ENCODE assay signal across 8 cellular contexts in genomic region chr2:113700186-113700841, GRCh38. TPM values are rescaled to one million over a fixed set of nuclear protein-coding genes. Genes with fewer than 3 reads are reported as not detected.
A peak's percentile ranks its signal among the peaks of the same experiment; 100 is the strongest.
DNase-seq lines count a peak whose midpoint lies in the region; ATAC-seq and TF ChIP-seq lines count a peak whose summit lies in the region.

No MANE protein-coding gene starts in this region.

- H3K27ac ChIP-seq in foreskin keratinocyte, result no peak overlapping the region

- peaks cover 8% of the 10 kb centered on the region for H3K9me3 Mint-ChIP-seq in chondrocyte (ENCODE audit: low read depth)

- H3K36me3 Mint-ChIP-seq in chondrocyte (ENCODE audit: low read depth), result peaks cover 9% of the 10 kb centered on the region

- H3K4me1 Mint-ChIP-seq in chondrocyte (ENCODE audit: low read depth), result no peaks in the 10 kb centered on the region

- H3K27ac Mint-ChIP-seq in chondrocyte (ENCODE audit: unreplicated experiment), result no peak overlapping the region

- TF ChIP-seq CTCF in chondrocyte (IDR thresholded peaks at IDR 0.05) (peak; percentile 29), foreskin keratinocyte (conservative IDR thresholded peaks at IDR 0.05) (no peak)

- H3K27me3 Mint-ChIP-seq in chondrocyte (ENCODE audit: low read depth), result no peaks in the 10 kb centered on the region

- ATAC-seq in GM21390 (IDR thresholded peaks at IDR 0.05; ENCODE audit: unreplicated experiment), result peak; percentile 87
- peak; percentile 78 for ATAC-seq in HG03521 (IDR thresholded peaks at IDR 0.05; ENCODE audit: unreplicated experiment)
- no peak for ATAC-seq in foreskin keratinocyte

- peaks cover 7% of the 10 kb centered on the region for H3K4me1 ChIP-seq in foreskin keratinocyte

- no peaks in the 10 kb centered on the region for H3K27me3 ChIP-seq in foreskin keratinocyte

- no peak overlapping the region for H3K4me3 Mint-ChIP-seq in chondrocyte (ENCODE audit: unreplicated experiment)

- DNase-seq in Daoy (ENCODE audit: low read depth), result peak; percentile 7
- DNase-seq in T-helper 1 cell, result peak in 4 of 5 donors; percentile 12 to 72 (median 22)
- DNase-seq in chondrocyte (ENCODE audit: low spot score), result no peak
- DNase-seq in stimulated activated CD4-positive, alpha-beta T cell treated with anti-CD3 and anti-CD28 coated beads, Interleukin-2, amount 100 ng/mL, for 24 hours, result peak; percentile 52 to 61
- no peak for DNase-seq in foreskin keratinocyte
- DNase-seq in DMS79 treated with DMSO at 0.1 percent for 48 hours (lab: John Stamatoyannopoulos, UW), result no peak

RNA-seq across cellular contexts. Expression of gene SLC35F5, which starts 56.1 kb away (rescaled TPM):
- total RNA-seq in Daoy (2014; rRNA removed; shearing (Covaris generic)), result 49.8 and 50.1 TPM in 2 replicates
- total RNA-seq in chondrocyte, result 139 to 144 TPM (median 142 TPM) in 3 replicates
- 41.5 and 50.5 TPM in 2 replicates for total RNA-seq in foreskin keratinocyte
- polyA plus RNA-seq in foreskin keratinocyte, result 17.6 and 19.1 TPM in 2 replicates

Comparison
In these comparisons a context has a peak if more than half of its experiments do, and no peak if none do; other contexts are left out.
1. DNase-seq: peak in Daoy (single experiment), T-helper 1 cell (4 of 5) and stimulated activated CD4-positive, alpha-beta T cell treated with anti-CD3 and anti-CD28 coated beads, Interleukin-2, amount 100 ng/mL, for 24 hours (2 of 2); none in chondrocyte (single experiment), foreskin keratinocyte (0 of 2) and DMS79 treated with DMSO at 0.1 percent for 48 hours (single experiment).